ENCODE assay signal across 26 cellular contexts in the genomic region with DNA sequence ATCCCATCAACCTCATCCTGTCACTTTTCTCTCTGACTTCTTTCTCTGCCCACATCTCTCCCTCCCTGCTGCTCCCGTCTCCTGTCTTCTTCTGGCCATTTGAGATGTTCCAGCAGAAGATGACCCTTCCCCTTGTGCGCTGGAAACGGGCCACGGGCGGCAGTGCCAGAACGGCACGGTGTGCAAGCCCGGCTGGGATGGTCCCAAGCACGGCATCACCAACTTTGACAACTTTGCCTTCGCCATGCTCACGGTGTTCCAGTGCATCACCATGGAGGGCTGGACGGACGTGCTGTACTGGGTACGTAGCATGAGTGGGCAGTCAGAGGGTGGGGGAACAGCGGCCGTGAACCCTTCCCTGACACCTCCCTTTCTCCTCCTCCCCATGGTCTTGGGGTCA.
DNase-seq lines count a peak whose midpoint lies in the region; ATAC-seq, FAIRE-seq and TF ChIP-seq lines count a peak whose summit lies in the region.
"Had no signal": no experiment of that assay in that cellular context is flagged by ENCODE, and none has a peak within 500 bp of the region (broad histone marks: within the 10 kb centered on the region; RNA-seq: fewer than 3 reads in every experiment).

No MANE protein-coding gene starts in this region.

- no peak overlapping the region for H2BK120ac ChIP-seq in trophoblast cell (ENCODE audit: insufficient read depth, low read length, poor library complexity)

- in situ Hi-C loops in brain microvascular endothelial cell (cut with HindIII; ENCODE audit: low pct_ligation_motif_present, low sequenced_read_pairs), result no loop called here

- DNase-seq in cardiac septum (ENCODE audit: low spot score) (peak; percentile 66), Right ventricle myocardium superior (no peak), bronchial epithelial cell (ENCODE audit: low read depth) (no peak), mesenteric fat pad (ENCODE audit: low spot score) (peak; percentile 72), trophoblast cell (no peak), brain microvascular endothelial cell (no peak)
- no peak for DNase-seq in stimulated activated CD4-positive, alpha-beta T cell treated with anti-CD3 and anti-CD28 coated beads, Interleukin-4, amount 100 ng/mL, for 24 hours
- DNase-seq: ACHN; AML-193; BE2C; CD4-positive, alpha-beta T cell; CD8-positive, alpha-beta memory T cell; DMS 273 treated with DMSO at 0.1 percent for 48 hours; DMS79; EL; GDM1; GOT3; H7; HCEC 1CT had no signal

- no peaks in the 10 kb centered on the region for H3K27me3 ChIP-seq in bronchial epithelial cell (ENCODE audit: control insufficient read depth, insufficient read depth, low read length)
- H3K27me3 ChIP-seq in trophoblast cell (ENCODE audit: insufficient read depth, low read length), result no peaks in the 10 kb centered on the region
- peaks cover 4% of the 10 kb centered on the region for H3K27me3 ChIP-seq in brain microvascular endothelial cell (replicated peaks)
- H3K27me3 ChIP-seq: BLaER1 treated with 17β-estradiol and CSF1 and Interleukin-3, amounts not matched to agents 10 nM and 100 nM had no signal

- WGBS in trophoblast cell (ENCODE audit: extremely low coverage, insufficient coverage, insufficient read length), result no CpG with 5 or more reads among the region's 16 CpGs

- no peak overlapping the region for H2BK5ac ChIP-seq in trophoblast cell (ENCODE audit: low read depth, low read length, poor library complexity)

- H3K79me2 ChIP-seq in trophoblast cell (ENCODE audit: control insufficient read depth, insufficient read depth, low read length, poor library complexity), result no peaks in the 10 kb centered on the region

- H4K8ac ChIP-seq in trophoblast cell (ENCODE audit: low read depth, low read length), result no peak overlapping the region

- intact Hi-C loops in cardiac septum (cut with DNase I) (no loop called here), Right ventricle myocardium superior (cut with DNase I) (no loop called here)

- ATAC-seq in Right ventricle myocardium superior (ENCODE audit: poor library complexity) (no peak), HG03460 (IDR thresholded peaks at IDR 0.05; ENCODE audit: unreplicated experiment) (no peak)
- ATAC-seq: GM12878 had no signal

- peaks cover 3% of the 10 kb centered on the region for H3K9me3 ChIP-seq in trophoblast cell (ENCODE audit: insufficient read depth, low read depth, low read length)
- H3K9me3 ChIP-seq: BE2C; BLaER1 treated with 17β-estradiol and CSF1 and Interleukin-3, amounts not matched to agents 10 nM and 100 nM had no signal

- no peak overlapping the region for H4K91ac ChIP-seq in trophoblast cell (ENCODE audit: low read depth, low read length)

- H4K12ac ChIP-seq in trophoblast cell (ENCODE audit: low read depth, low read length), result no peak overlapping the region

- H3K23ac ChIP-seq in trophoblast cell (ENCODE audit: low read length), result peak overlapping the region; percentile 11

- no peak overlapping the region for H3K9ac ChIP-seq in trophoblast cell (ENCODE audit: low read length)
- H3K9ac ChIP-seq: BLaER1 treated with 17β-estradiol and CSF1 and Interleukin-3, amounts not matched to agents 10 nM and 100 nM had no signal

- no peak overlapping the region for H3K4ac ChIP-seq in trophoblast cell (ENCODE audit: low read depth, low read length)

- H3K4me1 ChIP-seq in trophoblast cell (ENCODE audit: control insufficient read depth in 1 of 2, insufficient read depth in 2 of 2, low read length in 2 of 2), result no peaks in the 10 kb centered on the region
- H3K4me1 ChIP-seq: BE2C had no signal

- no peak overlapping the region for H2AK5ac ChIP-seq in trophoblast cell (ENCODE audit: low read length)

- no peak overlapping the region for H3K14ac ChIP-seq in trophoblast cell (ENCODE audit: low read length)

- H3K36me3 ChIP-seq in bronchial epithelial cell (ENCODE audit: control insufficient read depth, insufficient read depth, low read length) (no peaks in the 10 kb centered on the region), trophoblast cell (ENCODE audit: control insufficient read depth in 1 of 2, insufficient read depth in 2 of 2, low read length in 2 of 2) (peaks cover 2 to 4% of the 10 kb centered on the region in 2 experiments), brain microvascular endothelial cell (replicated peaks) (no peaks in the 10 kb centered on the region)
- H3K36me3 ChIP-seq: BE2C; BLaER1 treated with 17β-estradiol and CSF1 and Interleukin-3, amounts not matched to agents 10 nM and 100 nM had no signal

- H2AFZ ChIP-seq in trophoblast cell (ENCODE audit: insufficient read depth, low read length, poor library complexity), result no peak overlapping the region

- no peak overlapping the region for H3K4me3 ChIP-seq in bronchial epithelial cell (ENCODE audit: low read depth, low read length)
- H3K4me3 ChIP-seq in trophoblast cell (ENCODE audit: low read depth, low read length), result no peak overlapping the region
- no peak overlapping the region for H3K4me3 ChIP-seq in brain microvascular endothelial cell (ENCODE audit: low read depth, low read length)
- H3K4me3 ChIP-seq: BLaER1 treated with 17β-estradiol and CSF1 and Interleukin-3, amounts not matched to agents 10 nM and 100 nM; GM12878 had no signal

- H2BK12ac ChIP-seq in trophoblast cell (ENCODE audit: low read length), result no peak overlapping the region

- H3K79me1 ChIP-seq in trophoblast cell (ENCODE audit: low read length), result no peaks in the 10 kb centered on the region

- no peak overlapping the region for H3K4me2 ChIP-seq in trophoblast cell (ENCODE audit: low read length)
- H3K4me2 ChIP-seq: BLaER1 treated with 17β-estradiol and CSF1 and Interleukin-3, amounts not matched to agents 10 nM and 100 nM had no signal

- H3K18ac ChIP-seq in trophoblast cell (ENCODE audit: low read length), result no peak overlapping the region

- TF ChIP-seq CTCF in bronchial epithelial cell (IDR thresholded peaks at IDR 0.05; ENCODE audit: insufficient read depth, low read length, severe bottlenecking) (no peak), brain microvascular endothelial cell (IDR thresholded peaks at IDR 0.05; ENCODE audit: low read depth, low read length, missing control alignments) (no peak)

- no peak overlapping the region for H3K27ac ChIP-seq in trophoblast cell (ENCODE audit: low read depth, low read length)
- no peak overlapping the region for H3K27ac ChIP-seq in brain microvascular endothelial cell
- H3K27ac ChIP-seq: 22Rv1; BLaER1 treated with 17β-estradiol and CSF1 and Interleukin-3, amounts not matched to agents 10 nM and 100 nM had no signal

- peak; percentile 40 for FAIRE-seq in bronchial epithelial cell (lab: Jason Lieb, UNC)
- FAIRE-seq: A204.1, D721Med, GM12878, GM18507 had no signal

Comparison
In these comparisons a context has a peak if more than half of its experiments do, and no peak if none do; other contexts are left out.
1. DNase-seq: peak in cardiac septum (single experiment) and mesenteric fat pad (single experiment); none in Right ventricle myocardium superior (single experiment), bronchial epithelial cell (single experiment), trophoblast cell (0 of 2), stimulated activated CD4-positive, alpha-beta T cell treated with anti-CD3 and anti-CD28 coated beads, Interleukin-4, amount 100 ng/mL, for 24 hours (single experiment) and brain microvascular endothelial cell (single experiment).